ENCODE assay signal across 27 cellular contexts in genomic region chr5:135053989-135054388, GRCh38. TPM values are rescaled to one million over a fixed set of nuclear protein-coding genes. Genes with fewer than 3 reads are reported as not detected.
A peak's percentile ranks its signal among the peaks of the same experiment; 100 is the strongest.
DNase-seq lines count a peak whose midpoint lies in the region; ATAC-seq and TF ChIP-seq lines count a peak whose summit lies in the region.
"Had no signal": no experiment of that assay in that cellular context is flagged by ENCODE, and none has a peak within 500 bp of the region (broad histone marks: within the 10 kb centered on the region; RNA-seq: fewer than 3 reads in every experiment).

No MANE protein-coding gene starts in this region.

- DNase-seq in DMS53 treated with DMSO at 0.1 percent for 48 hours (lab: John Stamatoyannopoulos, UW; ENCODE audit: unreplicated experiment) (peak; percentile 73), NCI-H146 (lab: John Stamatoyannopoulos, UW) (peak; percentile 38), SHP77 (lab: John Stamatoyannopoulos, UW) (peak; percentile 62 to 72), naive B cell (no peak), natural killer cell (no peak)
- DNase-seq: activated CD4-positive, alpha-beta T cell treated with anti-CD3 and anti-CD28 coated beads, Interleukin-2, amount 10 ng/mL, durations not matched to agents 7 days and 5 days; activated gamma-delta T cell; activated naive CD8-positive, alpha-beta T cell treated with anti-CD3 and anti-CD28 coated beads, Interleukin-2, amount 10 ng/mL, durations not matched to agents 7 days and 5 days; activated T-cell treated with anti-CD3 and anti-CD28 coated beads, Interleukin-2, amount 50 U/mL, for 4 hours; C1 segment of cervical spinal cord; colonic mucosa; effector CD4-positive, alpha-beta T cell; gastrocnemius medialis; NCI-H446; SIG-M5; stimulated activated CD4-positive, alpha-beta T cell treated with anti-CD3 and anti-CD28 coated beads, Interleukin-15, amount 100 ng/mL, for 24 hours; substantia nigra; SW 1271; T-helper 9 cell; upper lobe of left lung; WERI-Rb-1 had no signal

- H3K27ac Mint-ChIP-seq in naive B cell (peak overlapping the region; percentile 72 to 98 (median 90)), natural killer cell (no peak overlapping the region)
- H3K27ac Mint-ChIP-seq: activated CD4-positive, alpha-beta T cell treated with anti-CD3 and anti-CD28 coated beads, Interleukin-2, amount 10 ng/mL, durations not matched to agents 7 days and 5 days; activated naive CD8-positive, alpha-beta T cell treated with anti-CD3 and anti-CD28 coated beads, Interleukin-2, amount 10 ng/mL, durations not matched to agents 7 days and 5 days had no signal

- ATAC-seq in naive B cell (ENCODE audit: low read depth in 2 of 2), result no peak
- ATAC-seq in HG03159 (IDR thresholded peaks at IDR 0.05; ENCODE audit: unreplicated experiment), result no peak
- no peak for ATAC-seq in GM21825 (IDR thresholded peaks at IDR 0.05; ENCODE audit: unreplicated experiment)
- no peak for ATAC-seq in natural killer cell
- ATAC-seq: activated T-cell treated with anti-CD3 and anti-CD28 coated beads, Interleukin-2, amount 50 U/mL, for 4 hours; gastrocnemius medialis had no signal

- peaks cover 0 to 2% (median 0%) of the 10 kb centered on the region in 7 donors for H3K9me3 Mint-ChIP-seq in naive B cell
- no peaks in the 10 kb centered on the region for H3K9me3 Mint-ChIP-seq in natural killer cell
- H3K9me3 Mint-ChIP-seq: activated CD4-positive, alpha-beta T cell treated with anti-CD3 and anti-CD28 coated beads, Interleukin-2, amount 10 ng/mL, durations not matched to agents 7 days and 5 days; activated naive CD8-positive, alpha-beta T cell treated with anti-CD3 and anti-CD28 coated beads, Interleukin-2, amount 10 ng/mL, durations not matched to agents 7 days and 5 days; activated T-cell treated with anti-CD3 and anti-CD28 coated beads, Interleukin-2, amount 50 U/mL, for 4 hours; stimulated activated naive B cell treated with anti-CD40 and anti-IgM and Interleukin-4, amounts not matched to agents 10 μg/mL and 1 μg/mL and 100 μg/mL, for 72 hours had no signal

- TF ChIP-seq CTCF in natural killer cell (IDR thresholded peaks at IDR 0.05), result no peak

- H3K4me1 Mint-ChIP-seq in naive B cell, result peaks cover 50 to 58% (median 51%) of the 10 kb centered on the region in 3 donors
- no peaks in the 10 kb centered on the region for H3K4me1 Mint-ChIP-seq in natural killer cell

- H3K36me3 Mint-ChIP-seq in naive B cell, result peaks cover 6 to 8% of the 10 kb centered on the region in 2 donors
- H3K36me3 Mint-ChIP-seq in natural killer cell, result no peaks in the 10 kb centered on the region
- H3K36me3 Mint-ChIP-seq: stimulated activated naive B cell treated with anti-CD40 and anti-IgM and Interleukin-4, amounts not matched to agents 10 μg/mL and 1 μg/mL and 100 μg/mL, for 72 hours had no signal

- H3K27me3 Mint-ChIP-seq in naive B cell, result peaks cover 51 to 65% (median 53%) of the 10 kb centered on the region in 3 donors
- H3K27me3 Mint-ChIP-seq in natural killer cell (ENCODE audit: low read depth in 2 of 2), result peaks cover 35 to 67% of the 10 kb centered on the region in 2 donors

- intact Hi-C loops in natural killer cell (cut with micrococcal nuclease), result no loop called here

- H3K4me3 Mint-ChIP-seq in naive B cell, result peak overlapping the region in 7 of 8 donors; percentile 47 to 91 (median 84)
- no peak overlapping the region for H3K4me3 Mint-ChIP-seq in natural killer cell
- H3K4me3 Mint-ChIP-seq: activated CD4-positive, alpha-beta T cell treated with anti-CD3 and anti-CD28 coated beads, Interleukin-2, amount 10 ng/mL, durations not matched to agents 7 days and 5 days; activated naive CD8-positive, alpha-beta T cell treated with anti-CD3 and anti-CD28 coated beads, Interleukin-2, amount 10 ng/mL, durations not matched to agents 7 days and 5 days; activated T-cell treated with anti-CD3 and anti-CD28 coated beads, Interleukin-2, amount 50 U/mL, for 4 hours; stimulated activated naive B cell treated with anti-CD40 and anti-IgM and Interleukin-4, amounts not matched to agents 10 μg/mL and 1 μg/mL and 100 μg/mL, for 72 hours had no signal

RNA-seq across cellular contexts. Expression of gene PITX1, which starts 20.0 kb away (rescaled TPM):
- polyA plus RNA-seq in naive B cell (ENCODE audit: low read depth in 6 of 6), result not detected
- not detected for total RNA-seq in natural killer cell
- total RNA-seq: activated CD4-positive, alpha-beta T cell treated with anti-CD3 and anti-CD28 coated beads, Interleukin-2, amount 10 ng/mL, durations not matched to agents 7 days and 5 days; activated naive CD8-positive, alpha-beta T cell treated with anti-CD3 and anti-CD28 coated beads, Interleukin-2, amount 10 ng/mL, durations not matched to agents 7 days and 5 days; H1; lung microvascular endothelial cell had no signal
- polyA plus RNA-seq: neural cell had no signal

Comparison
In these comparisons a context has a peak if more than half of its experiments do, and no peak if none do; other contexts are left out.
1. DNase-seq: peak in DMS53 treated with DMSO at 0.1 percent for 48 hours (single experiment), NCI-H146 (single experiment) and SHP77 (2 of 2); none in naive B cell (single experiment) and natural killer cell (single experiment).
2. H3K27ac Mint-ChIP-seq: peak in naive B cell (6 of 6); none in natural killer cell (0 of 2).